Comparison of ENCODE assay signal across 18 cellular contexts in genomic region chr1:48003741-48004503, GRCh38. TPM values are rescaled to one million over a fixed set of nuclear protein-coding genes. Genes with fewer than 3 reads are reported as not detected.
DNase-seq lines count a peak whose midpoint lies in the region; ATAC-seq, FAIRE-seq and TF ChIP-seq lines count a peak whose summit lies in the region.
"Had no signal": no experiment of that assay in that cellular context is flagged by ENCODE, and none has a peak within 500 bp of the region (broad histone marks: within the 10 kb centered on the region; RNA-seq: fewer than 3 reads in every experiment).

No MANE protein-coding gene starts in this region.

- no TSS peak for BruUV-seq in MCF 10A (replicated peaks; lab: Mats Ljungman, UMichigan)

- H3K9me3 ChIP-seq in breast epithelium: no peaks in the 10 kb centered on the region
- no peaks in the 10 kb centered on the region for H3K9me3 ChIP-seq in colonic mucosa
- no peaks in the 10 kb centered on the region for H3K9me3 ChIP-seq in small intestine (ENCODE audit: control insufficient read depth, low read depth)
- H3K9me3 ChIP-seq: gastroesophageal sphincter had no signal

- TF ChIP-seq POLR2A in breast epithelium (IDR thresholded peaks at IDR 0.05): no peak

- TF ChIP-seq CTCF in MCF 10A (IDR thresholded peaks at IDR 0.05; ENCODE audit: unreplicated experiment): no peak
- no peak for TF ChIP-seq CTCF in breast epithelium (IDR thresholded peaks at IDR 0.05)
- no peak for TF ChIP-seq CTCF in colonic mucosa (IDR thresholded peaks at IDR 0.05)

- CTCF ChIA-PET in MCF 10A (lab: Yijun Ruan, JAX): interaction anchor here (0.6 to 4.8 kb wide), 11 partner anchors 14 to 278 kb away, joined by 3 to 56 read pairs (median 5); no protein-coding TSS in a partner anchor

- no peak overlapping the region for H3K4me3 Mint-ChIP-seq in MCF 10A (ENCODE audit: unreplicated experiment)
- H3K4me3 Mint-ChIP-seq: activated CD4-positive, alpha-beta T cell treated with anti-CD3 and anti-CD28 coated beads for 36 hours; activated naive CD8-positive, alpha-beta T cell had no signal

- no peak for ATAC-seq in HG02678 (IDR thresholded peaks at IDR 0.05; ENCODE audit: unreplicated experiment)
- ATAC-seq: activated CD4-positive, alpha-beta T cell treated with anti-CD3 and anti-CD28 coated beads for 36 hours; gastroesophageal sphincter; K562 had no signal

- FAIRE-seq in small intestine (lab: Jason Lieb, UNC): no peak
- FAIRE-seq: K562 had no signal

- H3K27me3 ChIP-seq in breast epithelium (no peaks in the 10 kb centered on the region), colonic mucosa (no peaks in the 10 kb centered on the region), small intestine (ENCODE audit: control insufficient read depth in 2 of 2, insufficient read depth in 2 of 2, low read length in 2 of 2) (peaks cover 0 to 2% of the 10 kb centered on the region in 2 donors)

- H3K27ac Mint-ChIP-seq in MCF 10A (ENCODE audit: low read depth, unreplicated experiment): peak overlapping the region; percentile 76
- H3K27ac Mint-ChIP-seq: activated CD4-positive, alpha-beta T cell treated with anti-CD3 and anti-CD28 coated beads for 36 hours; activated naive CD8-positive, alpha-beta T cell had no signal

- H3K4me3 ChIP-seq in breast epithelium (no peak overlapping the region), colonic mucosa (no peak overlapping the region), small intestine (ENCODE audit: low read depth in 1 of 2, low read length in 2 of 2) (no peak overlapping the region)
- H3K4me3 ChIP-seq: gastroesophageal sphincter, K562 had no signal

- intact Hi-C loops in MCF 10A (cut with micrococcal nuclease) (no loop called here), breast epithelium (cut with DNase I; ENCODE audit: low total_unique reads) (loop anchor here (10.0 kb wide), 1 partner anchor 51 kb away; no protein-coding TSS in a partner anchor), colonic mucosa (cut with DNase I) (no loop called here)

- no peaks in the 10 kb centered on the region for H3K9me3 Mint-ChIP-seq in MCF 10A (ENCODE audit: unreplicated experiment)

- no peak overlapping the region for H3K27ac ChIP-seq in breast epithelium
- no peak overlapping the region for H3K27ac ChIP-seq in colonic mucosa
- no peak overlapping the region for H3K27ac ChIP-seq in small intestine (ENCODE audit: low read depth in 1 of 2, low read length in 1 of 2)
- H3K27ac ChIP-seq: gastroesophageal sphincter, RWPE1 had no signal

- 19 to 54% (median 43%) methylated on average over 6 of the region's 6 CpGs for WGBS in small intestine, 3 donors

- no peaks in the 10 kb centered on the region for H3K4me1 ChIP-seq in breast epithelium
- peaks cover 8% of the 10 kb centered on the region for H3K4me1 ChIP-seq in colonic mucosa
- no peaks in the 10 kb centered on the region for H3K4me1 ChIP-seq in small intestine (ENCODE audit: control insufficient read depth in 2 of 2, insufficient read depth in 1 of 2, low read depth in 1 of 2, low read length in 1 of 2)

- H3K9ac ChIP-seq in colonic mucosa (ENCODE audit: low read depth in 2 of 2, low read length in 2 of 2): no peak overlapping the region

- DNase-seq in MCF 10A (ENCODE audit: unreplicated experiment): no peak
- no peak for DNase-seq in breast epithelium (ENCODE audit: low spot score in 2 of 2)
- peak; percentile 76 for DNase-seq in NCI-H2196 treated with DMSO at 0.1 percent for 48 hours (lab: John Stamatoyannopoulos, UW; ENCODE audit: unreplicated experiment)
- peak; percentile 28 for DNase-seq in colonic mucosa
- peak; percentile 27 for DNase-seq in small intestine
- no peak for DNase-seq in activated CD8-positive, alpha-beta memory T cell treated with anti-CD3 and anti-CD28 coated beads, Interleukin-2, amount 50 U/mL, for 4 hours
- no peak for DNase-seq in NCI-H1436 treated with DMSO at 0.1 percent for 48 hours (lab: John Stamatoyannopoulos, UW)
- DNase-seq: ACHN; activated CD4-positive, alpha-beta T cell treated with anti-CD3 and anti-CD28 coated beads for 36 hours; caudate nucleus; HCEC 1CT; posterior cingulate gyrus; stimulated activated CD4-positive, alpha-beta T cell treated with anti-CD3 and anti-CD28 coated beads, Interleukin-15, amount 100 ng/mL, for 24 hours had no signal

- POLR2A ChIA-PET in MCF 10A (lab: Yijun Ruan, JAX): interaction anchor here (1.0 to 1.9 kb wide), 3 partner anchors 22 to 54 kb away, joined by 3 to 8 read pairs (median 3); no protein-coding TSS in a partner anchor

- H3K36me3 ChIP-seq in breast epithelium (no peaks in the 10 kb centered on the region), colonic mucosa (no peaks in the 10 kb centered on the region), small intestine (ENCODE audit: control insufficient read depth in 2 of 2, insufficient read depth in 2 of 2, low read length in 2 of 2) (no peaks in the 10 kb centered on the region)
- H3K36me3 ChIP-seq: gastroesophageal sphincter had no signal

- H3K27me3 Mint-ChIP-seq in MCF 10A (ENCODE audit: insufficient read depth, unreplicated experiment): no peaks in the 10 kb centered on the region

- H3K4me1 Mint-ChIP-seq in MCF 10A (ENCODE audit: insufficient read depth, unreplicated experiment): peaks cover 14% of the 10 kb centered on the region
- H3K4me1 Mint-ChIP-seq: activated CD4-positive, alpha-beta T cell treated with anti-CD3 and anti-CD28 coated beads for 36 hours had no signal

- no peaks in the 10 kb centered on the region for H3K36me3 Mint-ChIP-seq in MCF 10A (ENCODE audit: insufficient read depth, unreplicated experiment)
- H3K36me3 Mint-ChIP-seq: activated naive CD8-positive, alpha-beta T cell had no signal

RNA-seq across cellular contexts. Expression of gene TRABD2B, which starts 6.7 kb away (rescaled TPM):
- total RNA-seq in MCF 10A (2022) (0.96 and 2.6 TPM in 2 replicates), breast epithelium (1 to 10 TPM; 1.4 to 3.7 (median 2.3) TPM), colonic mucosa (under 1 TPM; 0.42 to 0.77 TPM)
- 1 to 10 TPM in 1 of 3 donors, under 1 TPM in 1, not detected in 1; under 0.01 to 2.6 TPM for polyA plus RNA-seq in small intestine
- total RNA-seq: activated CD4-positive, alpha-beta T cell treated with anti-CD3 and anti-CD28 coated beads for 36 hours; K562 had no signal
- polyA plus RNA-seq: K562 had no signal

Comparison
In these comparisons a context has a peak if more than half of its experiments do, and no peak if none do; other contexts are left out.
1. DNase-seq: peak in NCI-H2196 treated with DMSO at 0.1 percent for 48 hours (single experiment), colonic mucosa (single experiment) and small intestine (single experiment); none in MCF 10A (single experiment), breast epithelium (0 of 2), activated CD8-positive, alpha-beta memory T cell treated with anti-CD3 and anti-CD28 coated beads, Interleukin-2, amount 50 U/mL, for 4 hours (single experiment) and NCI-H1436 treated with DMSO at 0.1 percent for 48 hours (single experiment).